15 cellular contexts compared by ENCODE assay signal in the genomic region with DNA sequence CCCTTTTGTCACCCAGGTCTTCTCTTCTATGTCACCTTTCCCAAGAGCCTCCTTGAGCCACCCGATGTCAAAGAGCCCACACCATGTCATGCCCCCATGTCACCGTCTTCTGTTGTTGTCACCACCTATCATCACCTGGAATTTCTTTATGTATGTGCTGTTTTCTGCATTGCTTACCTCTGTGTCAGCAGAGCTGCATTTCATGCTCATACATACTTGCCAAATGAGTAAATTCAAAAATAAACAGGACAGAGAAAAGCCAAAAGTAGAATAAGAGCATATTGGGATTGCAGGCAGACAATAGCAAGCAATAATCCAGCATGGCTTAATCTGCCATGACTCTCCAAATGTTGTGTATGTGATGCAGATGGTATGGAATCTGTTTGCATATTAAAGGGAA.
A peak's percentile ranks its signal among the peaks of the same experiment; 100 is the strongest.
DNase-seq lines count a peak whose midpoint lies in the region.
"Had no signal": no experiment of that assay in that cellular context is flagged by ENCODE, and none has a peak within 500 bp of the region (broad histone marks: within the 10 kb centered on the region; RNA-seq: fewer than 3 reads in every experiment).

No MANE protein-coding gene starts in this region.

- DNase-seq in DMS 273 (lab: John Stamatoyannopoulos, UW; ENCODE audit: unreplicated experiment): peak; percentile 69
- no peak for DNase-seq in DMS 273 treated with DMSO at 0.1 percent for 48 hours (lab: John Stamatoyannopoulos, UW)
- peak; percentile 54 for DNase-seq in ELR (ENCODE audit: low read depth)
- peak; percentile 50 for DNase-seq in NCI-H82 treated with DMSO at 0.1 percent for 48 hours (lab: John Stamatoyannopoulos, UW; ENCODE audit: unreplicated experiment)
- peak; percentile 54 for DNase-seq in kidney tubule cell (ENCODE audit: low spot score)
- DNase-seq in AML-193 (lab: John Stamatoyannopoulos, UW): no peak
- DNase-seq in NCI-H187 treated with DMSO at 0.1 percent for 48 hours (lab: John Stamatoyannopoulos, UW): no peak
- DNase-seq in NCI-H2107 treated with DMSO at 0.1 percent for 48 hours (lab: John Stamatoyannopoulos, UW; ENCODE audit: unreplicated experiment): no peak
- DNase-seq: CD8-positive, alpha-beta T cell; EL; HFFc6; NCI-H2029; NCI-H2227 treated with DMSO at 0.1 percent for 48 hours; PC-9; SW 1271 had no signal

Comparison
In these comparisons a context has a peak if more than half of its experiments do, and no peak if none do; other contexts are left out.
1. DNase-seq: peak in DMS 273 (single experiment), ELR (single experiment), NCI-H82 treated with DMSO at 0.1 percent for 48 hours (single experiment) and kidney tubule cell (single experiment); none in DMS 273 treated with DMSO at 0.1 percent for 48 hours (single experiment), AML-193 (0 of 2), NCI-H187 treated with DMSO at 0.1 percent for 48 hours (single experiment) and NCI-H2107 treated with DMSO at 0.1 percent for 48 hours (single experiment).